ENCODE assay signal across 9 cellular contexts in the genomic region with DNA sequence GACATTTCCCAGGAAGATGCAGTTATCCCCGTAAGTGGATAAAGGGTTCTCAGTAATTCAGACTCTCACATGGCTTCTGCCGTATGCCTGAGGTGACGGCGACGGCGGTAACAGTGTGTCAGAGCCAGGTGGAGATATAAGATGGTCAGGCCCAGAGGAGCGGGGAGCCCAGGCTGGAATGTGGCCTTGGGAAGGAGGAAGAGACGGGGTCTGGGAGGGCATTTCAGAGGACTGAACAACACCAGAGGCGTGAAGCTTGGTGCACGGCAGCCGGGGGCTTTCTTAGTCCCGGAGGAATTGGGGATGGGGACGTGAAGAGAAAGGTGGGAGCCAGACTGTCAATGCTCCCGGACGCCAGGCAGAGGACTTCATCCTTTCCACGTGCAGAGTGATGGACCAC. TPM values are rescaled to one million over a fixed set of nuclear protein-coding genes. Genes with fewer than 3 reads are reported as not detected.
DNase-seq lines count a peak whose midpoint lies in the region; ATAC-seq and TF ChIP-seq lines count a peak whose summit lies in the region.
"Had no signal": no experiment of that assay in that cellular context is flagged by ENCODE, and none has a peak within 500 bp of the region (broad histone marks: within the 10 kb centered on the region; RNA-seq: fewer than 3 reads in every experiment).

No MANE protein-coding gene starts in this region.

- DNase-seq in activated CD4-positive, alpha-beta T cell treated with anti-CD3 and anti-CD28 coated beads, Interleukin-2, amount 10 ng/mL, durations not matched to agents 24 days and 14 days: no peak
- no peak for DNase-seq in activated CD4-positive, alpha-beta T cell treated with anti-CD3 and anti-CD28 coated beads, Interleukin-2, amount 50 U/mL, for 4 hours
- DNase-seq in activated naive CD8-positive, alpha-beta T cell treated with anti-CD3 and anti-CD28 coated beads for 36 hours: no peak
- DNase-seq in kidney tubule cell (ENCODE audit: low spot score) (peak; percentile 11), testis (no peak), NAMALWA (ENCODE audit: low spot score) (no peak)
- no peak for DNase-seq in stimulated activated CD4-positive, alpha-beta T cell treated with anti-CD3 and anti-CD28 coated beads, Interleukin-12 subunit alpha, Interleukin-12 subunit beta, amount 100 ng/mL, for 4 hours
- DNase-seq: activated CD4-positive, CD25-positive, alpha-beta regulatory T cell had no signal

- intact Hi-C loops in activated CD4-positive, alpha-beta T cell treated with anti-CD3 and anti-CD28 coated beads, Interleukin-2, amount 10 ng/mL, durations not matched to agents 24 days and 14 days (cut with micrococcal nuclease): no loop called here
- intact Hi-C loops in testis (cut with DNase I; ENCODE audit: low total_unique reads): no loop called here

- H3K4me1 ChIP-seq in testis: peaks cover 25% of the 10 kb centered on the region

- H3K4me3 ChIP-seq in testis: peak overlapping the region; percentile 89 to 94

- H3K4me3 Mint-ChIP-seq in activated CD4-positive, alpha-beta T cell treated with anti-CD3 and anti-CD28 coated beads, Interleukin-2, amount 10 ng/mL, durations not matched to agents 24 days and 14 days: peak overlapping the region; percentile 90
- H3K4me3 Mint-ChIP-seq in activated naive CD8-positive, alpha-beta T cell treated with anti-CD3 and anti-CD28 coated beads for 36 hours: peak overlapping the region; percentile 89

- H3K27ac Mint-ChIP-seq in activated CD4-positive, alpha-beta T cell treated with anti-CD3 and anti-CD28 coated beads, Interleukin-2, amount 10 ng/mL, durations not matched to agents 24 days and 14 days: peak overlapping the region; percentile 68
- H3K27ac Mint-ChIP-seq in activated naive CD8-positive, alpha-beta T cell treated with anti-CD3 and anti-CD28 coated beads for 36 hours: peak overlapping the region; percentile 80

- no peaks in the 10 kb centered on the region for H3K27me3 Mint-ChIP-seq in activated CD4-positive, alpha-beta T cell treated with anti-CD3 and anti-CD28 coated beads, Interleukin-2, amount 10 ng/mL, durations not matched to agents 24 days and 14 days
- H3K27me3 Mint-ChIP-seq in activated naive CD8-positive, alpha-beta T cell treated with anti-CD3 and anti-CD28 coated beads for 36 hours: no peaks in the 10 kb centered on the region

- H3K9me3 Mint-ChIP-seq in activated CD4-positive, alpha-beta T cell treated with anti-CD3 and anti-CD28 coated beads, Interleukin-2, amount 10 ng/mL, durations not matched to agents 24 days and 14 days: no peaks in the 10 kb centered on the region
- H3K9me3 Mint-ChIP-seq in activated naive CD8-positive, alpha-beta T cell treated with anti-CD3 and anti-CD28 coated beads for 36 hours: no peaks in the 10 kb centered on the region

- H3K36me3 ChIP-seq in testis (ENCODE audit: low read depth, missing control alignments): no peaks in the 10 kb centered on the region

- 17 to 24% methylated on average over 11 to 16 of the region's 16 CpGs for WGBS in testis, 2 donors

- no peak for TF ChIP-seq CTCF in testis (IDR thresholded peaks at IDR 0.05)

- peaks cover 38% of the 10 kb centered on the region for H3K36me3 Mint-ChIP-seq in activated CD4-positive, alpha-beta T cell treated with anti-CD3 and anti-CD28 coated beads, Interleukin-2, amount 10 ng/mL, durations not matched to agents 24 days and 14 days (ENCODE audit: low read depth)
- peaks cover 19% of the 10 kb centered on the region for H3K36me3 Mint-ChIP-seq in activated naive CD8-positive, alpha-beta T cell treated with anti-CD3 and anti-CD28 coated beads for 36 hours

- no peaks in the 10 kb centered on the region for H3K9me3 ChIP-seq in testis

- ATAC-seq in HG03097 (IDR thresholded peaks at IDR 0.05; ENCODE audit: low FRiP score, unreplicated experiment): no peak

- H3K27ac ChIP-seq in testis: peak overlapping the region; percentile 69 to 89

- no peaks in the 10 kb centered on the region for H3K27me3 ChIP-seq in testis

- no peak for TF ChIP-seq POLR2A in testis (IDR thresholded peaks at IDR 0.05)

- H3K4me1 Mint-ChIP-seq in activated CD4-positive, alpha-beta T cell treated with anti-CD3 and anti-CD28 coated beads, Interleukin-2, amount 10 ng/mL, durations not matched to agents 24 days and 14 days: peaks cover 25% of the 10 kb centered on the region
- peaks cover 38% of the 10 kb centered on the region for H3K4me1 Mint-ChIP-seq in activated naive CD8-positive, alpha-beta T cell treated with anti-CD3 and anti-CD28 coated beads for 36 hours

RNA-seq across cellular contexts. Expression of a gene that starts 1.0 kb away (rescaled TPM):
- 164 and 171 TPM in 2 replicates for total RNA-seq in activated CD4-positive, alpha-beta T cell treated with anti-CD3 and anti-CD28 coated beads, Interleukin-2, amount 10 ng/mL, durations not matched to agents 24 days and 14 days
- 100 to 1,000 TPM; 161 to 176 TPM for total RNA-seq in activated naive CD8-positive, alpha-beta T cell treated with anti-CD3 and anti-CD28 coated beads for 36 hours
- 100 to 1,000 TPM in 1 of 2 donors, 10 to 100 TPM in 1; 89.9 to 104 TPM for total RNA-seq in testis
- 262 TPM for polyA plus RNA-seq in testis (ENCODE audit: insufficient read depth, low read depth, low replicate concordance)

RNA-seq across cellular contexts. Expression of a gene that starts 1.3 kb away (rescaled TPM):
- 9.0 and 11.1 TPM in 2 replicates for total RNA-seq in activated CD4-positive, alpha-beta T cell treated with anti-CD3 and anti-CD28 coated beads, Interleukin-2, amount 10 ng/mL, durations not matched to agents 24 days and 14 days
- total RNA-seq in activated naive CD8-positive, alpha-beta T cell treated with anti-CD3 and anti-CD28 coated beads for 36 hours: 1 to 10 TPM; 6.8 to 7.8 TPM
- total RNA-seq in testis: 10 to 100 TPM; 30.4 to 34.5 TPM
- polyA plus RNA-seq in testis (ENCODE audit: insufficient read depth, low read depth, low replicate concordance): 30.9 TPM

RNA-seq across cellular contexts. Expression of a gene that starts 19.7 kb away (rescaled TPM):
- 22.3 and 24.2 TPM in 2 replicates for total RNA-seq in activated CD4-positive, alpha-beta T cell treated with anti-CD3 and anti-CD28 coated beads, Interleukin-2, amount 10 ng/mL, durations not matched to agents 24 days and 14 days
- 10 to 100 TPM; 21.5 to 23.7 TPM for total RNA-seq in activated naive CD8-positive, alpha-beta T cell treated with anti-CD3 and anti-CD28 coated beads for 36 hours
- 10 to 100 TPM; 50.4 to 52.8 TPM for total RNA-seq in testis
- 49.5 TPM for polyA plus RNA-seq in testis (ENCODE audit: insufficient read depth, low read depth, low replicate concordance)
